Comparison of ENCODE assay signal across 27 cellular contexts in genomic region chr5:98840946-98841345, GRCh38.
"Had no signal": no experiment of that assay in that cellular context is flagged by ENCODE, and none has a peak within 500 bp of the region (broad histone marks: within the 10 kb centered on the region; RNA-seq: fewer than 3 reads in every experiment).

No MANE protein-coding gene starts in this region.

- H3K4me1 Mint-ChIP-seq: nephron progenitor cell; neural crest cell; stimulated activated effector memory CD8-positive, alpha-beta T cell treated with anti-CD3 and anti-CD28 coated beads, Interleukin-12 subunit alpha, Interleukin-12 subunit beta, amount 100 ng/mL, for 72 hours; stimulated activated naive B cell treated with anti-CD40 and anti-IgM and Interleukin-4, amounts not matched to agents 10 μg/mL and 1 μg/mL and 100 μg/mL, for 72 hours had no signal

- DNase-seq: nephron progenitor cell; nucleus accumbens; pancreas; right cardiac atrium; right lobe of liver; sigmoid colon; small intestine; stimulated activated CD4-positive, alpha-beta T cell treated with anti-CD3 and anti-CD28 coated beads, Interleukin-15, amount 100 ng/mL, for 24 hours; stimulated activated CD4-positive, alpha-beta T cell treated with anti-CD3 and anti-CD28 coated beads, Interleukin-2, amount 100 ng/mL, for 24 hours; stimulated activated CD4-positive, alpha-beta T cell treated with anti-CD3 and anti-CD28 coated beads, Interleukin-2, amount 100 ng/mL, for 48 hours; stimulated activated CD4-positive, alpha-beta T cell treated with anti-CD3 and anti-CD28 coated beads, Interleukin-4, amount 100 ng/mL, for 24 hours; stimulated activated naive B cell treated with anti-CD40 and anti-IgM and Interleukin-4, amounts not matched to agents 10 μg/mL and 1 μg/mL and 100 μg/mL, for 72 hours; stimulated activated naive CD4-positive, alpha-beta T cell treated with Interleukin-2 at 50 U/mL for 16 hours; stomach; thyroid gland; trophoblast cell; upper lobe of left lung had no signal

- H3K36me3 ChIP-seq: neutrophil, pancreas, prostate gland, right lobe of liver, sigmoid colon, stomach, thoracic aorta, thyroid gland, tibial nerve, upper lobe of left lung, vagina had no signal

- H3K27me3 ChIP-seq: pancreas, right lobe of liver, sigmoid colon, stomach, thyroid gland, tibial nerve, upper lobe of left lung, vagina had no signal

- H3K27ac Mint-ChIP-seq: natural killer cell treated with Interleukin-12 subunit alpha and Interleukin-12 subunit beta and Interleukin-15 and Interleukin-18, amount 100 ng/mL, for 72 hours; nephron progenitor cell; stimulated activated effector memory CD8-positive, alpha-beta T cell treated with anti-CD3 and anti-CD28 coated beads, Interleukin-12 subunit alpha, Interleukin-12 subunit beta, amount 100 ng/mL, for 72 hours; stimulated activated naive B cell treated with anti-CD40 and anti-IgM and Interleukin-4, amounts not matched to agents 10 μg/mL and 1 μg/mL and 100 μg/mL, for 72 hours; stimulated activated naive CD8-positive, alpha-beta T cell treated with anti-CD3 and anti-CD28 coated beads, Interleukin-15, Interleukin-2, amounts not matched to agents 100 ng/mL and 50 ng/mL, for 24 hours had no signal

- H3K36me3 Mint-ChIP-seq: natural killer cell treated with Interleukin-12 subunit alpha and Interleukin-12 subunit beta and Interleukin-15 and Interleukin-18, amount 100 ng/mL, for 72 hours; stimulated activated effector memory CD8-positive, alpha-beta T cell treated with anti-CD3 and anti-CD28 coated beads, Interleukin-12 subunit alpha, Interleukin-12 subunit beta, amount 100 ng/mL, for 72 hours had no signal

- H3K9me3 Mint-ChIP-seq: natural killer cell treated with Interleukin-12 subunit alpha and Interleukin-12 subunit beta and Interleukin-15 and Interleukin-18, amount 100 ng/mL, for 72 hours; stimulated activated effector memory CD8-positive, alpha-beta T cell treated with anti-CD3 and anti-CD28 coated beads, Interleukin-12 subunit alpha, Interleukin-12 subunit beta, amount 100 ng/mL, for 72 hours; stimulated activated naive CD8-positive, alpha-beta T cell treated with anti-CD3 and anti-CD28 coated beads, Interleukin-15, Interleukin-2, amounts not matched to agents 100 ng/mL and 50 ng/mL, for 24 hours had no signal

- H3K4me3 Mint-ChIP-seq: natural killer cell treated with Interleukin-12 subunit alpha and Interleukin-12 subunit beta and Interleukin-15 and Interleukin-18, amount 100 ng/mL, for 72 hours; nephron progenitor cell; neural crest cell; stimulated activated effector memory CD8-positive, alpha-beta T cell treated with anti-CD3 and anti-CD28 coated beads, Interleukin-12 subunit alpha, Interleukin-12 subunit beta, amount 100 ng/mL, for 72 hours; stimulated activated naive B cell treated with anti-CD40 and anti-IgM and Interleukin-4, amounts not matched to agents 10 μg/mL and 1 μg/mL and 100 μg/mL, for 72 hours; stimulated activated naive CD8-positive, alpha-beta T cell treated with anti-CD3 and anti-CD28 coated beads, Interleukin-15, Interleukin-2, amounts not matched to agents 100 ng/mL and 50 ng/mL, for 24 hours had no signal

- H3K9me3 ChIP-seq: neutrophil, pancreas, prostate gland, right lobe of liver, sigmoid colon, thoracic aorta, thyroid gland, vagina had no signal

- H3K27me3 Mint-ChIP-seq: natural killer cell treated with Interleukin-12 subunit alpha and Interleukin-12 subunit beta and Interleukin-15 and Interleukin-18, amount 100 ng/mL, for 72 hours; stimulated activated naive B cell treated with anti-CD40 and anti-IgM and Interleukin-4, amounts not matched to agents 10 μg/mL and 1 μg/mL and 100 μg/mL, for 72 hours; stimulated activated naive CD8-positive, alpha-beta T cell treated with anti-CD3 and anti-CD28 coated beads, Interleukin-15, Interleukin-2, amounts not matched to agents 100 ng/mL and 50 ng/mL, for 24 hours had no signal

- FAIRE-seq: pancreas, small intestine, urothelium cell line had no signal

- H3K4me1 ChIP-seq: pancreas, right lobe of liver, sigmoid colon, stomach, thyroid gland, tibial nerve, upper lobe of left lung, vagina had no signal

- H3K27ac ChIP-seq: neutrophil, pancreas, prostate gland, right lobe of liver, sigmoid colon, stomach, thoracic aorta, thyroid gland, tibial nerve, upper lobe of left lung, vagina had no signal

- H3K4me3 ChIP-seq: pancreas, prostate gland, right lobe of liver, sigmoid colon, stomach, thoracic aorta, thyroid gland, tibial nerve, upper lobe of left lung, vagina had no signal
